ENCODE assay signal across 9 cellular contexts in genomic region chr14:75236897-75237296, GRCh38. TPM values are rescaled to one million over a fixed set of nuclear protein-coding genes. Genes with fewer than 3 reads are reported as not detected.
DNase-seq lines count a peak whose midpoint lies in the region; ATAC-seq and TF ChIP-seq lines count a peak whose summit lies in the region.
"Had no signal": no experiment of that assay in that cellular context is flagged by ENCODE, and none has a peak within 500 bp of the region (broad histone marks: within the 10 kb centered on the region; RNA-seq: fewer than 3 reads in every experiment).

No MANE protein-coding gene starts in this region.

- no peaks in the 10 kb centered on the region for H3K27me3 Mint-ChIP-seq in activated CD8-positive, alpha-beta T cell treated with anti-CD3 and anti-CD28 coated beads for 36 hours

- DNase-seq in Peyer's patch (no peak), thoracic aorta (ENCODE audit: low spot score) (no peak), germinal center (ENCODE audit: low spot score) (no peak)
- DNase-seq in activated CD8-positive, alpha-beta T cell treated with anti-CD3 and anti-CD28 coated beads for 36 hours = no peak
- DNase-seq: Caco-2 had no signal

- CTCF ChIA-PET in activated CD8-positive, alpha-beta T cell treated with anti-CD3 and anti-CD28 coated beads for 36 hours (lab: Charles Lee) = interaction anchor here (0.6 kb wide), 1 partner anchor 23 kb away, joined by 4 read pairs; no protein-coding TSS in a partner anchor

- H3K4me3 ChIP-seq in Peyer's patch (no peak overlapping the region), esophagus (ENCODE audit: low read depth in 1 of 2, low read length in 2 of 2) (no peak overlapping the region), muscle layer of duodenum (ENCODE audit: low read depth in 1 of 2, low read length in 2 of 2) (no peak overlapping the region), thoracic aorta (peak overlapping the region; percentile 43)
- H3K4me3 ChIP-seq: HAP-1 had no signal

- H3K36me3 Mint-ChIP-seq in activated CD8-positive, alpha-beta T cell treated with anti-CD3 and anti-CD28 coated beads for 36 hours (ENCODE audit: low read depth) = no peaks in the 10 kb centered on the region

- H3K36me3 ChIP-seq in Peyer's patch (no peaks in the 10 kb centered on the region), esophagus (ENCODE audit: control insufficient read depth in 2 of 2, insufficient read depth in 2 of 2, low read length in 1 of 2) (no peaks in the 10 kb centered on the region), muscle layer of duodenum (ENCODE audit: control insufficient read depth in 1 of 2, insufficient read depth in 2 of 2, low read length in 2 of 2) (no peaks in the 10 kb centered on the region), thoracic aorta (no peaks in the 10 kb centered on the region)
- H3K36me3 ChIP-seq: HAP-1 had no signal

- 50 to 57% methylated on average over 8 of the region's 8 CpGs for WGBS in esophagus, 2 donors

- no peaks in the 10 kb centered on the region for H3K9me3 ChIP-seq in Peyer's patch
- H3K9me3 ChIP-seq in esophagus (ENCODE audit: control insufficient read depth in 2 of 2, insufficient read depth in 1 of 2, low read depth in 1 of 2, low read length in 1 of 2) = no peaks in the 10 kb centered on the region
- no peaks in the 10 kb centered on the region for H3K9me3 ChIP-seq in muscle layer of duodenum (ENCODE audit: control insufficient read depth in 1 of 2, low read length in 2 of 2)
- no peaks in the 10 kb centered on the region for H3K9me3 ChIP-seq in thoracic aorta
- H3K9me3 ChIP-seq: Caco-2, HAP-1 had no signal

- H3K4me1 ChIP-seq in Peyer's patch (peaks cover 0 to 36% (median 0%) of the 10 kb centered on the region in 4 donors), esophagus (ENCODE audit: control insufficient read depth in 2 of 2, insufficient read depth in 2 of 2, low read length in 1 of 2) (peaks cover 0 to 7% of the 10 kb centered on the region in 2 donors), muscle layer of duodenum (ENCODE audit: control insufficient read depth in 1 of 2, insufficient read depth in 2 of 2, low read length in 2 of 2) (peaks cover 4 to 33% of the 10 kb centered on the region in 2 donors), thoracic aorta (ENCODE audit: control insufficient read depth in 1 of 2, low read depth in 2 of 2) (peaks cover 27 to 56% of the 10 kb centered on the region in 2 donors)
- H3K4me1 ChIP-seq: HAP-1 had no signal

- H3K27me3 ChIP-seq in Peyer's patch (no peaks in the 10 kb centered on the region), esophagus (ENCODE audit: control insufficient read depth in 1 of 2, insufficient read depth in 2 of 2, low read length in 2 of 2) (no peaks in the 10 kb centered on the region), muscle layer of duodenum (ENCODE audit: low read depth, low read length) (no peaks in the 10 kb centered on the region), thoracic aorta (replicated peaks; ENCODE audit: insufficient read depth) (no peaks in the 10 kb centered on the region)

- intact Hi-C loops in activated CD8-positive, alpha-beta T cell treated with anti-CD3 and anti-CD28 coated beads for 36 hours (cut with micrococcal nuclease) = no loop called here

- H3K27ac Mint-ChIP-seq in activated CD8-positive, alpha-beta T cell treated with anti-CD3 and anti-CD28 coated beads for 36 hours = no peak overlapping the region

- TF ChIP-seq CTCF in Peyer's patch (IDR thresholded peaks at IDR 0.05) (no peak), thoracic aorta (IDR thresholded peaks at IDR 0.05) (no peak)
- TF ChIP-seq CTCF in activated CD8-positive, alpha-beta T cell treated with anti-CD3 and anti-CD28 coated beads for 36 hours (IDR thresholded peaks at IDR 0.05) = no peak

- TF ChIP-seq POLR2A in Peyer's patch (IDR thresholded peaks at IDR 0.05) = no peak

- H3K9me3 Mint-ChIP-seq in activated CD8-positive, alpha-beta T cell treated with anti-CD3 and anti-CD28 coated beads for 36 hours = no peaks in the 10 kb centered on the region

- H3K27ac ChIP-seq in Peyer's patch (peak overlapping the region; percentile 5 to 74 (median 46)), esophagus (ENCODE audit: low read depth in 2 of 2, low read length in 1 of 2) (peak overlapping the region; percentile 34 to 79), muscle layer of duodenum (ENCODE audit: low read length) (peak overlapping the region; percentile 3), thoracic aorta (peak overlapping the region; percentile 91 to 92)

- H3K4me1 Mint-ChIP-seq in activated CD8-positive, alpha-beta T cell treated with anti-CD3 and anti-CD28 coated beads for 36 hours (ENCODE audit: low read depth) = peaks cover 18% of the 10 kb centered on the region

- no peak overlapping the region for H3K4me3 Mint-ChIP-seq in activated CD8-positive, alpha-beta T cell treated with anti-CD3 and anti-CD28 coated beads for 36 hours

- POLR2A ChIA-PET in activated CD8-positive, alpha-beta T cell treated with anti-CD3 and anti-CD28 coated beads for 36 hours (lab: Charles Lee) = no interaction called here

- ATAC-seq in thoracic aorta (ENCODE audit: insufficient number of reproducible peaks, low FRiP score, low read depth) = no peak
- no peak for ATAC-seq in HG02588 (IDR thresholded peaks at IDR 0.05; ENCODE audit: unreplicated experiment)
- no peak for ATAC-seq in activated CD8-positive, alpha-beta T cell treated with anti-CD3 and anti-CD28 coated beads for 36 hours

RNA-seq across cellular contexts. Expression of gene FOS, which starts 41.7 kb away (rescaled TPM):
- 1,000 to 10,000 TPM in 1 of 4 donors, 100 to 1,000 TPM in 3; 267 to 2,466 (median 503) TPM for total RNA-seq in Peyer's patch
- 100 to 1,000 TPM in 1 of 2 donors, 10 to 100 TPM in 1; 99.5 to 102 TPM for polyA plus RNA-seq in esophagus
- 1,000 to 10,000 TPM in 1 of 2 donors, 100 to 1,000 TPM in 1; 358 to 3,038 TPM for total RNA-seq in thoracic aorta
- total RNA-seq in activated CD8-positive, alpha-beta T cell treated with anti-CD3 and anti-CD28 coated beads for 36 hours = 10 to 100 TPM; 81.8 to 84.6 TPM

Comparison
In these comparisons a context has a peak if more than half of its experiments do, and no peak if none do; other contexts are left out.
1. H3K27ac ChIP-seq: peak in every context shown above with its lines; median percentile 92 in thoracic aorta; 56 in esophagus; 46 in Peyer's patch; 3 in muscle layer of duodenum.